1 cellular context compared by ENCODE assay signal in genomic region chr5:96808868-96809558, GRCh38.
TF ChIP-seq lines count a peak whose summit lies in the region.

No MANE protein-coding gene starts in this region.

TF ChIP-seq in HepG2, 621 proteins besides CTCF, POLR2A, EP300 and RAD21:
- no peak for TF ChIP-seq POLR2G (IDR thresholded peaks at IDR 0.05; ENCODE audit: low read depth, low read length)
- no peak for TF ChIP-seq ZBTB39 (CRISPR knock-in tag; IDR thresholded peaks at IDR 0.05)
- no peak for TF ChIP-seq HOXD1 (CRISPR knock-in tag; IDR thresholded peaks at IDR 0.05)
- TF ChIP-seq ELF1 (CRISPR knock-in tag; IDR thresholded peaks at IDR 0.05) = no peak
- no peak for TF ChIP-seq HMGXB4 (CRISPR knock-in tag; IDR thresholded peaks at IDR 0.05; ENCODE audit: borderline replicate concordance in 1 of 2, low read depth in 1 of 2)
- no peak for TF ChIP-seq ZNF530 (CRISPR knock-in tag; IDR thresholded peaks at IDR 0.05; ENCODE audit: low read depth)
- no peak for TF ChIP-seq ZNF607 (CRISPR knock-in tag; IDR thresholded peaks at IDR 0.05; ENCODE audit: borderline replicate concordance)
- TF ChIP-seq XBP1 (CRISPR knock-in tag; IDR thresholded peaks at IDR 0.05) = no peak
- TF ChIP-seq ZNF280B (CRISPR knock-in tag; IDR thresholded peaks at IDR 0.05; ENCODE audit: borderline replicate concordance) = no peak
- no peak for TF ChIP-seq AKNA (CRISPR knock-in tag; IDR thresholded peaks at IDR 0.05; ENCODE audit: borderline replicate concordance)
- no peak for TF ChIP-seq SNAI1 (CRISPR knock-in tag; IDR thresholded peaks at IDR 0.05; ENCODE audit: borderline replicate concordance)
- no peak for TF ChIP-seq EZH2 (conservative IDR thresholded peaks at IDR 0.05; ENCODE audit: low read depth, low read length)
- no peak for TF ChIP-seq PLSCR1 (CRISPR knock-in tag; IDR thresholded peaks at IDR 0.05; ENCODE audit: borderline replicate concordance)
- TF ChIP-seq PLRG1 (conservative IDR thresholded peaks at IDR 0.05) = no peak
- no peak for TF ChIP-seq MEIS1 (CRISPR knock-in tag; IDR thresholded peaks at IDR 0.05; ENCODE audit: borderline replicate concordance)
- TF ChIP-seq ETV5 (CRISPR knock-in tag; IDR thresholded peaks at IDR 0.05; ENCODE audit: borderline replicate concordance) = no peak
- no peak for TF ChIP-seq NR2C2 (CRISPR knock-in tag; IDR thresholded peaks at IDR 0.05; ENCODE audit: borderline replicate concordance)
- TF ChIP-seq TCF12 (IDR thresholded peaks at IDR 0.05) = no peak
- no peak for TF ChIP-seq TCF12 (CRISPR knock-in tag; IDR thresholded peaks at IDR 0.05)
- TF ChIP-seq ZNF318 (CRISPR knock-in tag; IDR thresholded peaks at IDR 0.05) = no peak
- TF ChIP-seq ONECUT2 (CRISPR knock-in tag; IDR thresholded peaks at IDR 0.05) = no peak
